7 cellular contexts compared by ENCODE assay signal in the genomic region with DNA sequence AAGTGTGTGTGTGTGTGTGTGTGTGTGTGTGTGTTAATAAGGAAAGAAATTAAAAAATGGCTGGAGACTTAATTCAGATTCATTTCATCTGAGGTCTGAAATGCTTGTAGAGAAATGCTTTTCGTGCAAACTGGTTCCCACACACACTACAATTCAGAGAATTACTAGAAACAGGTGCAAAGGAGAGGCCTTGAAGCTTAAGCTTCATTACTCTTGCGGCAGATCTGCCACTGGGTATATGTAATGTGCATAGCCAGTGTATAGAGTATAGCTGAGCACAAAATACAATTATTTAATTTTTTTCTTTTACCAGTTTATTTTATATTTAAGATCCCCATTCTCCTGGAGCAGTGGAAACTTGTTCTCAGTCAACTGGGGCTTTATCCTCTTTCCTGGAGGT.
"Had no signal": no experiment of that assay in that cellular context is flagged by ENCODE, and none has a peak within 500 bp of the region (broad histone marks: within the 10 kb centered on the region; RNA-seq: fewer than 3 reads in every experiment).

No MANE protein-coding gene starts in this region.

- ATAC-seq: HepG2, K562 had no signal

- H3K4me2 ChIP-seq: KMS-11 had no signal

- H3K27ac ChIP-seq: HL-60, KMS-11 had no signal

- DNase-seq: IMR-90, KBM-7, KG1 had no signal

- H3K9ac ChIP-seq: KMS-11 had no signal

- H3K4me3 ChIP-seq: K562 had no signal
